10 cellular contexts compared by ENCODE assay signal in genomic region chr14:93984987-93985410, GRCh38. TPM values are rescaled to one million over a fixed set of nuclear protein-coding genes. Genes with fewer than 3 reads are reported as not detected.
DNase-seq lines count a peak whose midpoint lies in the region; ATAC-seq and TF ChIP-seq lines count a peak whose summit lies in the region.
"Had no signal": no experiment of that assay in that cellular context is flagged by ENCODE, and none has a peak within 500 bp of the region (broad histone marks: within the 10 kb centered on the region; RNA-seq: fewer than 3 reads in every experiment).

No MANE protein-coding gene starts in this region.

- H3K9ac ChIP-seq in SU-DHL-6 (ENCODE audit: low read length): peak overlapping the region; percentile 2; the same call in 1 of the 2 replicates
- H3K9ac ChIP-seq: BLaER1 had no signal

- WGBS in heart right ventricle, 2 donors: 15 to 36% methylated on average over 7 of the region's 7 CpGs
- 59 to 66% methylated on average over 6 to 7 of the region's 7 CpGs for WGBS in testis, 2 donors

- TF ChIP-seq CTCF in SU-DHL-6 (IDR thresholded peaks at IDR 0.05; ENCODE audit: insufficient read depth, low read length, poor library complexity, severe bottlenecking): peak; percentile 11
- peak in 6 of 9 donors; percentile 11 to 52 (median 38) for TF ChIP-seq CTCF in heart right ventricle (IDR thresholded peaks at IDR 0.05)
- TF ChIP-seq CTCF in testis (IDR thresholded peaks at IDR 0.05): peak in 1 of 3 experiments; percentile 8

- peaks cover 0 to 78% (median 46%) of the 10 kb centered on the region in 9 donors for H3K4me1 ChIP-seq in heart right ventricle
- peaks cover 7% of the 10 kb centered on the region for H3K4me1 ChIP-seq in testis
- H3K4me1 ChIP-seq: BLaER1, right lobe of liver had no signal

- no peaks in the 10 kb centered on the region for H4K20me1 ChIP-seq in SU-DHL-6 (ENCODE audit: low read depth, low read length)
- H4K20me1 ChIP-seq: BLaER1 had no signal

- no peaks in the 10 kb centered on the region for H3K27me3 ChIP-seq in SU-DHL-6 (ENCODE audit: low read length)
- no peaks in the 10 kb centered on the region for H3K27me3 ChIP-seq in heart right ventricle
- no peaks in the 10 kb centered on the region for H3K27me3 ChIP-seq in testis
- H3K27me3 ChIP-seq: right lobe of liver had no signal

- no peaks in the 10 kb centered on the region for H3K9me2 ChIP-seq in SU-DHL-6 (replicated peaks; ENCODE audit: insufficient read depth, low read length)

- peak in 5 of 8 donors; percentile 7 to 38 (median 20) for ATAC-seq in heart right ventricle
- ATAC-seq in GM19463 (IDR thresholded peaks at IDR 0.05; ENCODE audit: unreplicated experiment): no peak
- ATAC-seq in HG03457 (IDR thresholded peaks at IDR 0.05; ENCODE audit: unreplicated experiment): no peak

- H3K79me2 ChIP-seq in SU-DHL-6 (ENCODE audit: insufficient read depth, low read length): no peaks in the 10 kb centered on the region

- intact Hi-C loops in heart right ventricle (cut with DNase I): no loop called here
- intact Hi-C loops in testis (cut with DNase I; ENCODE audit: low total_unique reads): no loop called here

- H3F3A ChIP-seq in SU-DHL-6 (ENCODE audit: insufficient read depth): no peaks in the 10 kb centered on the region

- no peak overlapping the region for H3K4me2 ChIP-seq in SU-DHL-6 (ENCODE audit: low read depth, low read length, poor library complexity, severe bottlenecking)
- H3K4me2 ChIP-seq: BLaER1 had no signal

- H3K4me3 ChIP-seq in SU-DHL-6 (ENCODE audit: insufficient read depth, low read length, poor library complexity, severe bottlenecking): no peak overlapping the region
- H3K4me3 ChIP-seq in heart right ventricle: no peak overlapping the region
- no peak overlapping the region for H3K4me3 ChIP-seq in testis
- H3K4me3 ChIP-seq: BLaER1, right lobe of liver had no signal

- no peaks in the 10 kb centered on the region for H3K36me3 ChIP-seq in SU-DHL-6 (ENCODE audit: low read length)
- H3K36me3 ChIP-seq in heart right ventricle: no peaks in the 10 kb centered on the region
- no peaks in the 10 kb centered on the region for H3K36me3 ChIP-seq in testis (ENCODE audit: low read depth, missing control alignments)
- H3K36me3 ChIP-seq: BLaER1, right lobe of liver had no signal

- peak; percentile 23 for DNase-seq in NCI-H1694 (lab: John Stamatoyannopoulos, UW)
- no peak for DNase-seq in NCI-H1694 treated with DMSO at 0.1 percent for 48 hours (lab: John Stamatoyannopoulos, UW)
- peak in 1 of 2 donors; percentile 50 for DNase-seq in heart right ventricle
- peak; percentile 54 for DNase-seq in testis
- DNase-seq in NCI-H1417 treated with DMSO at 0.1 percent for 48 hours (lab: John Stamatoyannopoulos, UW): no peak

- no peak overlapping the region for H2AFZ ChIP-seq in SU-DHL-6 (ENCODE audit: low read depth, low read length, severe bottlenecking)

- H3K9me3 ChIP-seq in SU-DHL-6 (ENCODE audit: insufficient read depth, low read length): no peaks in the 10 kb centered on the region
- no peaks in the 10 kb centered on the region for H3K9me3 ChIP-seq in heart right ventricle
- no peaks in the 10 kb centered on the region for H3K9me3 ChIP-seq in testis
- H3K9me3 ChIP-seq: right lobe of liver had no signal

- H3K27ac ChIP-seq in SU-DHL-6 (ENCODE audit: low read depth, low read length): no peak overlapping the region
- peak overlapping the region in 8 of 10 donors; percentile 31 to 92 (median 86) for H3K27ac ChIP-seq in heart right ventricle
- H3K27ac ChIP-seq in testis: no peak overlapping the region
- H3K27ac ChIP-seq: BLaER1, right lobe of liver had no signal

- TF ChIP-seq POLR2A in testis (IDR thresholded peaks at IDR 0.05): no peak

RNA-seq across cellular contexts. Expression of gene ASB2, which starts 8.6 kb away (rescaled TPM):
- total RNA-seq in heart right ventricle (100 to 1,000 TPM in 9 of 10 donors, 10 to 100 TPM in 1; 85.7 to 253 (median 168) TPM), testis (1 to 10 TPM; 3.7 to 4.3 TPM)
- polyA plus RNA-seq in heart right ventricle (100 to 1,000 TPM in 1 of 2 donors, 10 to 100 TPM in 1; 19.6 to 374 TPM), testis (ENCODE audit: insufficient read depth, low read depth, low replicate concordance) (3.5 TPM)

RNA-seq across cellular contexts. Expression of gene CCDC197, which starts 12.1 kb away (rescaled TPM):
- total RNA-seq in heart right ventricle: 1 to 10 TPM in 3 of 10 donors, under 1 TPM in 6, not detected in 1; 0.40 to 1.6 (median 0.75) TPM
- polyA plus RNA-seq in heart right ventricle: 1 to 10 TPM in 1 of 2 donors, not detected in 1; 1.3 TPM
- 10 to 100 TPM in 1 of 2 donors, 1 to 10 TPM in 1; 5.6 to 20.7 TPM for total RNA-seq in testis
- polyA plus RNA-seq in testis (ENCODE audit: insufficient read depth, low read depth, low replicate concordance): 31.0 TPM
- total RNA-seq: right lobe of liver had no signal

RNA-seq across cellular contexts. Expression of gene OTUB2, which starts 41.1 kb away (rescaled TPM):
- total RNA-seq in heart right ventricle (under 1 TPM in 9 of 10 donors, not detected in 1; 0.07 to 0.37 (median 0.15) TPM), testis (10 to 100 TPM in 1 of 2 donors, 1 to 10 TPM in 1; 8.4 to 19.3 TPM)
- polyA plus RNA-seq in heart right ventricle (under 1 TPM; 0.22 to 0.29 TPM), testis (ENCODE audit: insufficient read depth, low read depth, low replicate concordance) (16.8 TPM)

RNA-seq across cellular contexts. Expression of gene FAM181A, which starts 57.9 kb away (rescaled TPM):
- total RNA-seq in heart right ventricle (not detected), testis (10 to 100 TPM; 12.7 to 18.0 TPM)
- polyA plus RNA-seq in heart right ventricle (not detected), testis (ENCODE audit: insufficient read depth, low read depth, low replicate concordance) (48.5 TPM)
- total RNA-seq: right lobe of liver had no signal

Comparison
In these comparisons a context has a peak if more than half of its experiments do, and no peak if none do; other contexts are left out.
1. DNase-seq: peak in NCI-H1694 (single experiment) and testis (single experiment); none in NCI-H1694 treated with DMSO at 0.1 percent for 48 hours (single experiment) and NCI-H1417 treated with DMSO at 0.1 percent for 48 hours (single experiment).
2. H3K27ac ChIP-seq: peak in heart right ventricle (8 of 10); none in SU-DHL-6 (single experiment) and testis (0 of 2).
3. ATAC-seq: peak in heart right ventricle (5 of 8); none in GM19463 (single experiment) and HG03457 (single experiment).
4. RNA of gene ASB2, which starts 8.6 kb away (total RNA-seq): 85.7 to 253 TPM in heart right ventricle; 3.7 to 4.3 TPM in testis; every median in the first group is over 10 times any median in the second.
5. RNA of gene OTUB2, which starts 41.1 kb away (total RNA-seq): 8.4 to 19.3 TPM in testis; 0.07 to 0.37 TPM in heart right ventricle; every median in the first group is over 4 times any median in the second.